In genomic region chr4:128854433-128854832, GRCh38 we compare ENCODE assay signal across 9 cellular contexts. TPM values are rescaled to one million over a fixed set of nuclear protein-coding genes. Genes with fewer than 3 reads are reported as not detected.
DNase-seq lines count a peak whose midpoint lies in the region; ATAC-seq and TF ChIP-seq lines count a peak whose summit lies in the region.
"Had no signal": no experiment of that assay in that cellular context is flagged by ENCODE, and none has a peak within 500 bp of the region (broad histone marks: within the 10 kb centered on the region; RNA-seq: fewer than 3 reads in every experiment).

No MANE protein-coding gene starts in this region.

- no peaks in the 10 kb centered on the region for H3K9me3 Mint-ChIP-seq in activated naive CD8-positive, alpha-beta T cell treated with anti-CD3 and anti-CD28 coated beads, Interleukin-2, amount 10 ng/mL, durations not matched to agents 7 days and 5 days
- no peaks in the 10 kb centered on the region for H3K9me3 Mint-ChIP-seq in stimulated activated naive CD8-positive, alpha-beta T cell treated with anti-CD3 and anti-CD28 coated beads, Interleukin-15, Interleukin-2, amounts not matched to agents 100 ng/mL and 50 ng/mL, for 24 hours

- POLR2A ChIA-PET in activated naive CD8-positive, alpha-beta T cell treated with anti-CD3 and anti-CD28 coated beads, Interleukin-2, amount 10 ng/mL, durations not matched to agents 7 days and 5 days (lab: Charles Lee) = interaction anchor here (0.9 to 4.4 kb wide), 5 partner anchors 13 to 239 kb away, joined by 4 to 46 read pairs (median 7); partner anchors contain the start of genes JADE1 and SCLT1

- no peaks in the 10 kb centered on the region for H3K27me3 ChIP-seq in WERI-Rb-1 (ENCODE audit: insufficient read depth, low read depth, severe bottlenecking)

- peaks cover 32% of the 10 kb centered on the region for H3K4me1 Mint-ChIP-seq in activated naive CD8-positive, alpha-beta T cell treated with anti-CD3 and anti-CD28 coated beads, Interleukin-2, amount 10 ng/mL, durations not matched to agents 7 days and 5 days
- peaks cover 26% of the 10 kb centered on the region for H3K4me1 Mint-ChIP-seq in stimulated activated naive CD8-positive, alpha-beta T cell treated with anti-CD3 and anti-CD28 coated beads, Interleukin-15, Interleukin-2, amounts not matched to agents 100 ng/mL and 50 ng/mL, for 24 hours (ENCODE audit: low read depth)

- ATAC-seq in HG03097 (IDR thresholded peaks at IDR 0.05; ENCODE audit: low FRiP score, unreplicated experiment) = peak; percentile 67
- peak; percentile 99 for ATAC-seq in activated naive CD8-positive, alpha-beta T cell treated with anti-CD3 and anti-CD28 coated beads, Interleukin-2, amount 10 ng/mL, durations not matched to agents 7 days and 5 days (ENCODE audit: low read depth)
- ATAC-seq: lower lobe of right lung had no signal

- H3K27ac ChIP-seq in WERI-Rb-1 = no peak overlapping the region
- H3K27ac ChIP-seq: lower lobe of right lung had no signal

- H3K4me3 Mint-ChIP-seq in activated naive CD8-positive, alpha-beta T cell treated with anti-CD3 and anti-CD28 coated beads, Interleukin-2, amount 10 ng/mL, durations not matched to agents 7 days and 5 days = peak overlapping the region; percentile 67
- no peak overlapping the region for H3K4me3 Mint-ChIP-seq in stimulated activated naive CD8-positive, alpha-beta T cell treated with anti-CD3 and anti-CD28 coated beads, Interleukin-15, Interleukin-2, amounts not matched to agents 100 ng/mL and 50 ng/mL, for 24 hours

- H3K36me3 Mint-ChIP-seq in activated naive CD8-positive, alpha-beta T cell treated with anti-CD3 and anti-CD28 coated beads, Interleukin-2, amount 10 ng/mL, durations not matched to agents 7 days and 5 days = peaks cover 56% of the 10 kb centered on the region
- H3K36me3 Mint-ChIP-seq in stimulated activated naive CD8-positive, alpha-beta T cell treated with anti-CD3 and anti-CD28 coated beads, Interleukin-15, Interleukin-2, amounts not matched to agents 100 ng/mL and 50 ng/mL, for 24 hours (ENCODE audit: low read depth) = peaks cover 82% of the 10 kb centered on the region

- no peaks in the 10 kb centered on the region for H3K9me3 ChIP-seq in WERI-Rb-1 (ENCODE audit: severe bottlenecking)
- H3K9me3 ChIP-seq: lower lobe of right lung had no signal

- DNase-seq in activated gamma-delta T cell treated with Interleukin-2 at 50 U/mL for 16 hours = peak; percentile 24
- DNase-seq in activated gamma-delta T cell (lab: John Stamatoyannopoulos, UW) = no peak
- DNase-seq in activated naive CD8-positive, alpha-beta T cell treated with anti-CD3 and anti-CD28 coated beads, Interleukin-2, amount 10 ng/mL, durations not matched to agents 7 days and 5 days = no peak
- DNase-seq in NCI-H345 (lab: John Stamatoyannopoulos, UW) = no peak
- no peak for DNase-seq in WERI-Rb-1
- no peak for DNase-seq in COLO668 (lab: John Stamatoyannopoulos, UW; ENCODE audit: unreplicated experiment)
- DNase-seq: lower lobe of right lung had no signal

- peaks cover 100% of the 10 kb centered on the region for H3K36me3 ChIP-seq in WERI-Rb-1

- no peak overlapping the region for H3K4me3 ChIP-seq in WERI-Rb-1 (ENCODE audit: low read depth, low read length)
- H3K4me3 ChIP-seq: lower lobe of right lung had no signal

- TF ChIP-seq CTCF in WERI-Rb-1 (IDR thresholded peaks at IDR 0.05; ENCODE audit: low read depth, low read length) = no peak

- no peaks in the 10 kb centered on the region for H3K27me3 Mint-ChIP-seq in activated naive CD8-positive, alpha-beta T cell treated with anti-CD3 and anti-CD28 coated beads, Interleukin-2, amount 10 ng/mL, durations not matched to agents 7 days and 5 days
- H3K27me3 Mint-ChIP-seq in stimulated activated naive CD8-positive, alpha-beta T cell treated with anti-CD3 and anti-CD28 coated beads, Interleukin-15, Interleukin-2, amounts not matched to agents 100 ng/mL and 50 ng/mL, for 24 hours = no peaks in the 10 kb centered on the region

- peak overlapping the region; percentile 91 for H3K27ac Mint-ChIP-seq in activated naive CD8-positive, alpha-beta T cell treated with anti-CD3 and anti-CD28 coated beads, Interleukin-2, amount 10 ng/mL, durations not matched to agents 7 days and 5 days
- H3K27ac Mint-ChIP-seq in stimulated activated naive CD8-positive, alpha-beta T cell treated with anti-CD3 and anti-CD28 coated beads, Interleukin-15, Interleukin-2, amounts not matched to agents 100 ng/mL and 50 ng/mL, for 24 hours = peak overlapping the region; percentile 84

RNA-seq across cellular contexts. Expression of gene JADE1, which starts 44.9 kb away (rescaled TPM):
- total RNA-seq in activated naive CD8-positive, alpha-beta T cell treated with anti-CD3 and anti-CD28 coated beads, Interleukin-2, amount 10 ng/mL, durations not matched to agents 7 days and 5 days = 10 to 100 TPM; 39.2 to 40.3 TPM
